In genomic region chr6:106084106-106084963, GRCh38 we compare ENCODE assay signal across 8 cellular contexts. TPM values are rescaled to one million over a fixed set of nuclear protein-coding genes. Genes with fewer than 3 reads are reported as not detected.
A peak's percentile ranks its signal among the peaks of the same experiment; 100 is the strongest.
DNase-seq lines count a peak whose midpoint lies in the region; ATAC-seq and TF ChIP-seq lines count a peak whose summit lies in the region.

No MANE protein-coding gene starts in this region.

- no peaks in the 10 kb centered on the region for H3K36me3 Mint-ChIP-seq in activated B cell treated with CpG ODN at 0.5 μM for 24 hours (ENCODE audit: low read depth)

- H3K27me3 ChIP-seq in thoracic aorta (replicated peaks; ENCODE audit: insufficient read depth), result no peaks in the 10 kb centered on the region

- CTCF ChIA-PET in activated B cell treated with CpG ODN at 0.5 μM for 24 hours (lab: Charles Lee), result interaction anchor here (1.7 kb wide), 1 partner anchor 139 kb away, joined by 7 read pairs; no protein-coding TSS in a partner anchor
- CTCF ChIA-PET in RWPE1 (lab: Yijun Ruan, JAX), result interaction anchor here (0.6 to 0.7 kb wide), 2 partner anchors 190 to 279 kb away, joined by 3 to 5 read pairs; no protein-coding TSS in a partner anchor

- H3K9me3 Mint-ChIP-seq in activated B cell treated with CpG ODN at 0.5 μM for 24 hours, result no peaks in the 10 kb centered on the region

- peaks cover 49% of the 10 kb centered on the region for H3K4me1 Mint-ChIP-seq in activated B cell treated with CpG ODN at 0.5 μM for 24 hours

- POLR2A ChIA-PET in activated B cell treated with CpG ODN at 0.5 μM for 24 hours (lab: Charles Lee), result interaction anchor here (0.5 to 5.3 kb wide), 5 partner anchors 9 to 112 kb away, joined by 3 to 80 read pairs (median 8); no protein-coding TSS in a partner anchor
- POLR2A ChIA-PET in RWPE1 (lab: Yijun Ruan, JAX; ENCODE audit: low non-redundant PET), result no interaction called here

- peak overlapping the region; percentile 84 for H3K27ac Mint-ChIP-seq in activated B cell treated with CpG ODN at 0.5 μM for 24 hours

- peak overlapping the region; percentile 60 for H3K4me3 Mint-ChIP-seq in activated B cell treated with CpG ODN at 0.5 μM for 24 hours

- DNase-seq in CD1c-positive myeloid dendritic cell (ENCODE audit: extremely low spot score) (peak; percentile 91), NCI-H1436 treated with DMSO at 0.1 percent for 48 hours (lab: John Stamatoyannopoulos, UW) (peak; percentile 62), activated B cell treated with CpG ODN at 0.5 μM for 24 hours (no peak), iPS DF 19.7 (ENCODE audit: low read depth, low spot score) (peak; percentile 48), thoracic aorta (ENCODE audit: low spot score) (no peak), RWPE1 (ENCODE audit: low spot score) (no peak)

- no peaks in the 10 kb centered on the region for H3K36me3 ChIP-seq in thoracic aorta

- peak; percentile 84 for ATAC-seq in GM18517 (IDR thresholded peaks at IDR 0.05; ENCODE audit: unreplicated experiment)
- ATAC-seq in HG02938 (IDR thresholded peaks at IDR 0.05; ENCODE audit: unreplicated experiment), result peak; percentile 85
- ATAC-seq in activated B cell treated with CpG ODN at 0.5 μM for 24 hours (ENCODE audit: low read depth), result peak; percentile 70
- ATAC-seq in thoracic aorta (ENCODE audit: insufficient number of reproducible peaks, low FRiP score, low read depth), result peak; percentile 19

- peaks cover 9% of the 10 kb centered on the region for H3K27me3 Mint-ChIP-seq in activated B cell treated with CpG ODN at 0.5 μM for 24 hours

- intact Hi-C loops in activated B cell treated with CpG ODN at 0.5 μM for 24 hours (cut with micrococcal nuclease), result loop anchor here (1.0 to 2.0 kb wide), 3 partner anchors 240 to 654 kb away; partner anchors contain the start of gene ATG5

- peaks cover 8 to 26% of the 10 kb centered on the region in 2 donors for H3K4me1 ChIP-seq in thoracic aorta (ENCODE audit: control insufficient read depth in 1 of 2, low read depth in 2 of 2)

- no peaks in the 10 kb centered on the region for H3K9me3 ChIP-seq in thoracic aorta

- TF ChIP-seq CTCF in activated B cell treated with CpG ODN at 0.5 μM for 24 hours (IDR thresholded peaks at IDR 0.05) (no peak), thoracic aorta (IDR thresholded peaks at IDR 0.05) (no peak), RWPE1 (conservative IDR thresholded peaks at IDR 0.05; ENCODE audit: low read depth) (no peak)

- no peak overlapping the region for H3K4me3 ChIP-seq in thoracic aorta

- peak overlapping the region in 1 of 2 donors; percentile 26 for H3K27ac ChIP-seq in thoracic aorta
- no peak overlapping the region for H3K27ac ChIP-seq in RWPE1

RNA-seq across cellular contexts. Expression of gene PRDM1, which starts 1.8 kb away (rescaled TPM):
- total RNA-seq in activated B cell treated with CpG ODN at 0.5 μM for 24 hours (16.3 and 16.4 TPM in 2 replicates), thoracic aorta (1 to 10 TPM; 4.1 to 7.9 TPM)

Comparison
In these comparisons a context has a peak if more than half of its experiments do, and no peak if none do; other contexts are left out.
1. DNase-seq: peak in CD1c-positive myeloid dendritic cell (single experiment), NCI-H1436 treated with DMSO at 0.1 percent for 48 hours (single experiment) and iPS DF 19.7 (single experiment); none in activated B cell treated with CpG ODN at 0.5 μM for 24 hours (single experiment), thoracic aorta (single experiment) and RWPE1 (single experiment).
2. ATAC-seq: peak in every context shown above with its lines; median percentile 85 in HG02938; 84 in GM18517; 70 in activated B cell treated with CpG ODN at 0.5 μM for 24 hours; 19 in thoracic aorta.